ENCODE assay signal across 15 cellular contexts in genomic region chr4:143346208-143346607, GRCh38. TPM values are rescaled to one million over a fixed set of nuclear protein-coding genes. Genes with fewer than 3 reads are reported as not detected.
DNase-seq lines count a peak whose midpoint lies in the region; ATAC-seq and TF ChIP-seq lines count a peak whose summit lies in the region.
"Had no signal": no experiment of that assay in that cellular context is flagged by ENCODE, and none has a peak within 500 bp of the region (broad histone marks: within the 10 kb centered on the region; RNA-seq: fewer than 3 reads in every experiment).

No MANE protein-coding gene starts in this region.

- no peak for ATAC-seq in right cardiac atrium
- ATAC-seq: activated naive CD8-positive, alpha-beta T cell treated with anti-CD3 and anti-CD28 coated beads, Interleukin-2, amount 50 U/mL, for 24 hours had no signal

- H3K27ac ChIP-seq in H9 (ENCODE audit: insufficient read length, low read depth, low read length) = no peak overlapping the region
- peak overlapping the region; percentile 70 for H3K27ac ChIP-seq in right cardiac atrium (ENCODE audit: low read length)

- H4K20me1 ChIP-seq in H9 (ENCODE audit: control insufficient read depth, insufficient read depth, insufficient read length) = no peaks in the 10 kb centered on the region

- H3K23me2 ChIP-seq in H9 (ENCODE audit: insufficient read length, low read depth, low read length, poor library complexity, severe bottlenecking) = no peaks in the 10 kb centered on the region

- H3K9me3 ChIP-seq in H9 (ENCODE audit: control insufficient read depth, low read depth, low read length) (no peaks in the 10 kb centered on the region), right cardiac atrium (ENCODE audit: control insufficient read depth, low read length) (no peaks in the 10 kb centered on the region)

- no peaks in the 10 kb centered on the region; the same call in 1 of the 2 replicates for H3K79me2 ChIP-seq in H9 (ENCODE audit: insufficient read depth, low read length)

- no peaks in the 10 kb centered on the region for H3K9me3 Mint-ChIP-seq in H9
- H3K9me3 Mint-ChIP-seq in progenitor cell of endocrine pancreas (ENCODE audit: low read depth) = no peaks in the 10 kb centered on the region
- no peaks in the 10 kb centered on the region for H3K9me3 Mint-ChIP-seq in immature natural killer cell
- H3K9me3 Mint-ChIP-seq: activated naive CD8-positive, alpha-beta T cell treated with anti-CD3 and anti-CD28 coated beads, Interleukin-2, amount 50 U/mL, for 24 hours; neural crest cell had no signal

- no peak overlapping the region for H3K18ac ChIP-seq in H9 (ENCODE audit: insufficient read length, low read depth, low read length)

- no peak for DNase-seq in H9
- DNase-seq in astrocyte of the hippocampus (ENCODE audit: low read depth, low spot score) = peak; percentile 39
- DNase-seq in right cardiac atrium = no peak
- DNase-seq in progenitor cell of endocrine pancreas (ENCODE audit: low spot score, unreplicated experiment) = no peak
- DNase-seq in C1 segment of cervical spinal cord (lab: John Stamatoyannopoulos, UW) = no peak
- no peak for DNase-seq in head of caudate nucleus
- no peak for DNase-seq in SHP77 treated with DMSO at 0.1 percent for 48 hours (lab: John Stamatoyannopoulos, UW)
- DNase-seq in immature natural killer cell = no peak
- DNase-seq: activated CD4-positive, alpha-beta T cell treated with anti-CD3 and anti-CD28 coated beads for 1 hour; activated naive CD8-positive, alpha-beta T cell treated with anti-CD3 and anti-CD28 coated beads, Interleukin-2, amount 50 U/mL, for 24 hours; activated T-cell treated with anti-CD3 and anti-CD28 coated beads, Interleukin-2, amount 50 U/mL, for 1 hour; Karpas-422; NCI-H2029 treated with DMSO at 0.1 percent for 48 hours; T-helper 1 cell had no signal

- H3T11ph ChIP-seq in H9 (ENCODE audit: low read length) = no peak overlapping the region

- H3K4me1 Mint-ChIP-seq in H9 = peaks cover 32 to 36% of the 10 kb centered on the region in 2 experiments
- peaks cover 11% of the 10 kb centered on the region for H3K4me1 Mint-ChIP-seq in progenitor cell of endocrine pancreas (ENCODE audit: low read depth)
- peaks cover 0 to 6% of the 10 kb centered on the region in 2 donors for H3K4me1 Mint-ChIP-seq in immature natural killer cell

- no peak overlapping the region for H3K9ac ChIP-seq in H9 (ENCODE audit: extremely low read depth, insufficient read length, low read length)

- H3K14ac ChIP-seq in H9 (ENCODE audit: insufficient read depth, low read length) = no peak overlapping the region

- no peaks in the 10 kb centered on the region; the same call in 1 of the 2 replicates for H3K27me3 Mint-ChIP-seq in H9 (ENCODE audit: low read depth)
- no peaks in the 10 kb centered on the region for H3K27me3 Mint-ChIP-seq in progenitor cell of endocrine pancreas
- peaks cover 0 to 2% (median 0%) of the 10 kb centered on the region in 3 donors for H3K27me3 Mint-ChIP-seq in immature natural killer cell (ENCODE audit: low read depth in 3 of 3)

- no peak overlapping the region for H2BK12ac ChIP-seq in H9 (ENCODE audit: insufficient read length, low read depth, low read length)

- no peak overlapping the region for H2AK5ac ChIP-seq in H9 (ENCODE audit: insufficient read length, low read length)

- H3K4me3 ChIP-seq in right cardiac atrium (ENCODE audit: low read length) = peak overlapping the region; percentile 47

- no peak overlapping the region for H4K91ac ChIP-seq in H9 (ENCODE audit: insufficient read length, low read depth, low read length)

- intact Hi-C loops in right cardiac atrium (cut with DNase I) = no loop called here
- intact Hi-C loops in head of caudate nucleus (cut with DNase I) = no loop called here

- no peak overlapping the region for H2BK5ac ChIP-seq in H9 (ENCODE audit: insufficient read length, low read length)

- TF ChIP-seq CTCF in H9 (conservative IDR thresholded peaks at IDR 0.05) (no peak), progenitor cell of endocrine pancreas (IDR thresholded peaks at IDR 0.05; ENCODE audit: unreplicated experiment) (no peak)

- H3K4me1 ChIP-seq in H9 (ENCODE audit: insufficient read depth, low read length) = peaks cover 6% of the 10 kb centered on the region; the same call in 1 of the 2 replicates
- peaks cover 12% of the 10 kb centered on the region for H3K4me1 ChIP-seq in right cardiac atrium (ENCODE audit: control insufficient read depth, insufficient read depth, low read length)

- H3K4me3 Mint-ChIP-seq in H9 (no peak overlapping the region), progenitor cell of endocrine pancreas (ENCODE audit: low read depth) (no peak overlapping the region), immature natural killer cell (no peak overlapping the region)
- H3K4me3 Mint-ChIP-seq: activated naive CD8-positive, alpha-beta T cell treated with anti-CD3 and anti-CD28 coated beads, Interleukin-2, amount 50 U/mL, for 24 hours; neural crest cell had no signal

- H4K8ac ChIP-seq in H9 (replicated peaks; ENCODE audit: insufficient read length, low read depth, low read length) = no peak overlapping the region

- H3K23ac ChIP-seq in H9 (ENCODE audit: insufficient read length, low read depth, low read length) = no peak overlapping the region

- no peak overlapping the region for H3K56ac ChIP-seq in H9 (ENCODE audit: insufficient read length, low read depth, low read length)

- H3K4me2 ChIP-seq in H9 (ENCODE audit: insufficient read depth, insufficient read length, low read length) = no peak overlapping the region

- H4K5ac ChIP-seq in H9 (ENCODE audit: insufficient read length, low read depth, low read length) = no peak overlapping the region

- peaks cover 3% of the 10 kb centered on the region for H3K79me1 ChIP-seq in H9 (ENCODE audit: insufficient read depth, low read depth, low read length, poor library complexity, severe bottlenecking)

- H2BK15ac ChIP-seq in H9 (ENCODE audit: low read depth, low read length) = no peak overlapping the region

- no peak overlapping the region for H2BK120ac ChIP-seq in H9 (ENCODE audit: low read depth, low read length, poor library complexity, severe bottlenecking)

- WGBS in H9 (ENCODE audit: extremely low coverage, insufficient read length, low lambda C conversion rate) = no CpG with 5 or more reads among the region's 2 CpGs
- 33% methylated on average over 2 of the region's 2 CpGs for WGBS in right cardiac atrium

- H2BK20ac ChIP-seq in H9 (ENCODE audit: low read depth, low read length, poor library complexity, severe bottlenecking) = no peak overlapping the region

- H3K4ac ChIP-seq in H9 (ENCODE audit: low read depth, low read length) = no peak overlapping the region

- H3K36me3 Mint-ChIP-seq in H9 (ENCODE audit: insufficient read depth in 1 of 3, low read depth in 3 of 3) (peaks cover 0 to 7% (median 4%) of the 10 kb centered on the region in 3 experiments; a peak in 3 of 7 replicates), progenitor cell of endocrine pancreas (ENCODE audit: insufficient read depth) (peaks cover 2% of the 10 kb centered on the region), immature natural killer cell (no peaks in the 10 kb centered on the region)

- H2AFZ ChIP-seq in H9 (ENCODE audit: low read length) = no peak overlapping the region

- H3K27ac Mint-ChIP-seq in H9 = peak overlapping the region in 2 of 3 experiments; percentile 42 to 58; a peak in 2 of 7 replicates
- peak overlapping the region; percentile 88 for H3K27ac Mint-ChIP-seq in progenitor cell of endocrine pancreas
- no peak overlapping the region for H3K27ac Mint-ChIP-seq in immature natural killer cell
- H3K27ac Mint-ChIP-seq: activated naive CD8-positive, alpha-beta T cell treated with anti-CD3 and anti-CD28 coated beads, Interleukin-2, amount 50 U/mL, for 24 hours had no signal

- H3K27me3 ChIP-seq in H9 (ENCODE audit: insufficient read depth, low read length) = no peaks in the 10 kb centered on the region
- H3K27me3 ChIP-seq in right cardiac atrium (ENCODE audit: control insufficient read depth, insufficient read depth) = no peaks in the 10 kb centered on the region

RNA-seq across cellular contexts. Expression of gene GAB1, which starts 9.5 kb away (rescaled TPM):
- total RNA-seq in H9 (2021) (13.8 and 15.3 TPM in 2 replicates), right cardiac atrium (10 to 100 TPM; 46.8 to 73.4 (median 59.0) TPM), progenitor cell of endocrine pancreas (33.5 and 34.3 TPM in 2 replicates)
- polyA plus RNA-seq in right cardiac atrium (11.0 TPM), immature natural killer cell (1 to 10 TPM in 2 of 3 donors, not detected in 1; 1.9 to 2.9 TPM)

Comparison
In these comparisons a context has a peak if more than half of its experiments do, and no peak if none do; other contexts are left out.
1. H3K27ac Mint-ChIP-seq: peak in H9 (2 of 3) and progenitor cell of endocrine pancreas (single experiment); none in immature natural killer cell (0 of 6).